In genomic region chr16:85090873-85091521, GRCh38 we compare ENCODE assay signal across 1 cellular context.
A peak's percentile ranks its signal among the peaks of the same experiment; 100 is the strongest.
TF ChIP-seq lines count a peak whose summit lies in the region.

No MANE protein-coding gene starts in this region.

TF ChIP-seq in liver, 16 proteins besides CTCF, POLR2A, EP300 and RAD21 (continued from another document):
- TF ChIP-seq ZBTB33 (IDR thresholded peaks at IDR 0.05) (no peak), EGR1 (IDR thresholded peaks at IDR 0.05; ENCODE audit: low read depth in 2 of 2) (no peak), JUND (IDR thresholded peaks at IDR 0.05) (no peak), HNF4A (conservative IDR thresholded peaks at IDR 0.05) (peak; percentile 21 to 55), ATF3 (IDR thresholded peaks at IDR 0.05) (no peak), MAX (IDR thresholded peaks at IDR 0.05) (no peak), YY1 (IDR thresholded peaks at IDR 0.05) (peak; percentile 81), GABPA (IDR thresholded peaks at IDR 0.05 in 1 of 2, conservative IDR thresholded peaks at IDR 0.05 in 1 of 2) (no peak), FOXA2 (IDR thresholded peaks at IDR 0.05) (no peak)
